Comparison of ENCODE assay signal across 1 cellular context in the genomic region with DNA sequence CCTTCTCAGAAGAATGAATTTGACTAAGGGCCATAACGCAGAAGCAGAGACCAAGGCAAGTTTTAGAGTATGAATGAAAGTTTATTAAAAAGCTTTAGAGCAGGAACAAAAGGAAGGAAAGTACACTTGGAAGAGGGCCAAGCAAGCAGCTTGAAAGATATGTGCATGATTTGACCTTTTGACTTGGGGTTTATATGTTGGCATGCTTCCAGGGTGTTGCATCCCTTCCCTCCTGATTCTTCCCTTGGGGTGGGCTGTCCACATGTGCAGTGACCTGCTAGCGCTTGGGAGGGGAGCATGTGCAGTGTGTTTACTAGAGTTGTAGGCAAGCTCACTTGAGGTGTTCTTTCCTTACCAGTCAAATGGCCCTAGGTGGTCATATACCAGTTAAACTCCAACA.
TF ChIP-seq lines count a peak whose summit lies in the region.

No MANE protein-coding gene starts in this region.

TF ChIP-seq in H1, 55 proteins besides CTCF, POLR2A, EP300 and RAD21 (continued from another document):
- TF ChIP-seq, protein P1, sequence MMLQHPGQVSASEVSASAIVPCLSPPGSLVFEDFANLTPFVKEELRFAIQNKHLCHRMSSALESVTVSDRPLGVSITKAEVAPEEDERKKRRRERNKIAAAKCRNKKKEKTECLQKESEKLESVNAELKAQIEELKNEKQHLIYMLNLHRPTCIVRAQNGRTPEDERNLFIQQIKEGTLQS (IDR thresholded peaks at IDR 0.05; ENCODE audit: insufficient read depth, low read depth, low read length) = no peak
- TF ChIP-seq SP1 (IDR thresholded peaks at IDR 0.05; ENCODE audit: low read depth, low read length) = no peak
- no peak for TF ChIP-seq ZNF274 (IDR thresholded peaks at IDR 0.05; ENCODE audit: borderline replicate concordance, extremely low read depth, low read length)
- no peak for TF ChIP-seq GTF2F1 (IDR thresholded peaks at IDR 0.05; ENCODE audit: borderline replicate concordance, low read depth, low read length)
- no peak for TF ChIP-seq TBP (IDR thresholded peaks at IDR 0.05; ENCODE audit: low read depth, low read length)
- no peak for TF ChIP-seq EGR1 (IDR thresholded peaks at IDR 0.05; ENCODE audit: borderline replicate concordance, low read depth, low read length)
- no peak for TF ChIP-seq RXRA (IDR thresholded peaks at IDR 0.05; ENCODE audit: insufficient read depth, low read depth, low read length)
- no peak for TF ChIP-seq NRF1 (IDR thresholded peaks at IDR 0.05; ENCODE audit: low read depth, low read length)
- TF ChIP-seq, protein P2, sequence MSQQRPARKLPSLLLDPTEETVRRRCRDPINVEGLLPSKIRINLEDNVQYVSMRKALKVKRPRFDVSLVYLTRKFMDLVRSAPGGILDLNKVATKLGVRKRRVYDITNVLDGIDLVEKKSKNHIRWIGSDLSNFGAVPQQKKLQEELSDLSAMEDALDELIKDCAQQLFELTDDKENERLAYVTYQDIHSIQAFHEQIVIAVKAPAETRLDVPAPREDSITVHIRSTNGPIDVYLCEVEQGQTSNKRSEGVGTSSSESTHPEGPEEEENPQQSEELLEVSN (IDR thresholded peaks at IDR 0.05) = no peak
